Comparison of ENCODE assay signal across 8 cellular contexts in the genomic region with DNA sequence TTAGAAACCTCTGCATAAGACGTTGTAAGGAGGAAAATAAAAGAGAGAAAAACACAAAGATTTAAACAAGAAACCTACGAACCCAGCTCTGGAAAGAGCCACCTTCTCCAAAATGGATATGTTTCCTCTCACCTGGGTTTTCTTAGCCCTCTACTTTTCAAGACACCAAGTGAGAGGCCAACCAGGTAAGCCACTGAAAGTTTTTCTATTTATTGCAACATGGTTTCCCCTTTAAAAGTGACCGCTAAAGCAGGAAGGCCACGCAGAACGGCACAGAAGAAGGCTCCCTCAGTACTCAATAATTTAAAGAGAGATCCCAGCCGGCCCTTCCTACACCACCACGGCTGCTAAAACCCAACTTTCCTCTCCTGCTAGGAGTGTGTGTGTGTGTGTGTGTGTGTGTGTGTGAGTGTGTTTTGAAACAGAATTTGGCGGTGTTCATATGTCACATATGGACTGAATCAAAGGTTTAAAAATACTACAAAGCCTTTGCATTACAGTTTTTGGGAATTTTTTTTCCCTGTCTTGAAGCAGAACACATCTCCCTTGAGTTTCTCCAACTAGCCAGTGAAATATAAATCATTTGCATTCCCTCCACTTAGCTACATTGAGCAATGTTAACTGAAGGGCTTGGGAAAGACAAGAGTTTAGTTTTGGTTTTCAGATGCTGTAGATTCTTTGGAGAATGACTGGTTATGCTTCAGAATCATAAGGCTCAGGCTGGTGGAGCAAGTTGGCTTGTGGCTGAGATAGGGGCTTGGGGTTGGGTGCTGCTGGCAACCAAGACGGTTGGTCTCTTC. TPM values are rescaled to one million over a fixed set of nuclear protein-coding genes. Genes with fewer than 3 reads are reported as not detected.
A peak's percentile ranks its signal among the peaks of the same experiment; 100 is the strongest.
DNase-seq lines count a peak whose midpoint lies in the region; ATAC-seq lines count a peak whose summit lies in the region.

No MANE protein-coding gene starts in this region.

- no peak for DNase-seq in T-helper 1 cell
- DNase-seq in activated CD8-positive, alpha-beta T cell treated with anti-CD3 and anti-CD28 coated beads, Interleukin-2, amount 10 ng/mL, durations not matched to agents 7 days and 5 days = no peak
- no peak for DNase-seq in NCI-H510A (lab: John Stamatoyannopoulos, UW)

- peak overlapping the region; percentile 28; the same call in 1 of the 2 replicates for H3K9ac ChIP-seq in iPS-20b (ENCODE audit: low read depth, low read length)
- peak overlapping the region; percentile 67 to 88 (median 77) for H3K9ac ChIP-seq in subcutaneous abdominal adipose tissue (ENCODE audit: low read length in 5 of 5)

- H3K9me3 ChIP-seq in iPS-20b (ENCODE audit: insufficient read depth, low read depth, low read length) (no peaks in the 10 kb centered on the region), subcutaneous abdominal adipose tissue (ENCODE audit: control insufficient read depth in 5 of 5, low read length in 5 of 5) (no peaks in the 10 kb centered on the region)

- H3K4me3 ChIP-seq in iPS-20b (ENCODE audit: low read length) = peak overlapping the region; percentile 81
- H3K4me3 ChIP-seq in subcutaneous abdominal adipose tissue (ENCODE audit: low read depth in 1 of 5, low read length in 5 of 5) = peak overlapping the region; percentile 81 to 87 (median 83)

- H3K27me3 ChIP-seq in iPS-20b (ENCODE audit: insufficient read depth, low read length) = peaks cover 73% of the 10 kb centered on the region
- H3K27me3 ChIP-seq in subcutaneous abdominal adipose tissue (ENCODE audit: control insufficient read depth in 5 of 5, insufficient read depth in 4 of 5, low read length in 5 of 5) = no peaks in the 10 kb centered on the region

- H3K36me3 Mint-ChIP-seq in T-helper 1 cell treated with Interleukin-12 subunit alpha and Interleukin-12 subunit beta and Interleukin-4 antibody, amounts not matched to agents 30 μg/mL and 1 μg/mL, for 36 hours (ENCODE audit: low read depth) = no peaks in the 10 kb centered on the region
- H3K36me3 Mint-ChIP-seq in activated CD8-positive, alpha-beta T cell treated with anti-CD3 and anti-CD28 coated beads, Interleukin-2, amount 10 ng/mL, durations not matched to agents 7 days and 5 days (ENCODE audit: low read depth) = no peaks in the 10 kb centered on the region

- peaks cover 88% of the 10 kb centered on the region for H3K27me3 Mint-ChIP-seq in T-helper 1 cell treated with Interleukin-12 subunit alpha and Interleukin-12 subunit beta and Interleukin-4 antibody, amounts not matched to agents 30 μg/mL and 1 μg/mL, for 36 hours (ENCODE audit: low read depth)
- H3K27me3 Mint-ChIP-seq in activated CD8-positive, alpha-beta T cell treated with anti-CD3 and anti-CD28 coated beads, Interleukin-2, amount 10 ng/mL, durations not matched to agents 7 days and 5 days (ENCODE audit: low read depth) = peaks cover 72% of the 10 kb centered on the region

- H3K4me3 Mint-ChIP-seq in T-helper 1 cell treated with Interleukin-12 subunit alpha and Interleukin-12 subunit beta and Interleukin-4 antibody, amounts not matched to agents 30 μg/mL and 1 μg/mL, for 36 hours = peak overlapping the region; percentile 37
- peak overlapping the region; percentile 34 for H3K4me3 Mint-ChIP-seq in activated CD8-positive, alpha-beta T cell treated with anti-CD3 and anti-CD28 coated beads, Interleukin-2, amount 10 ng/mL, durations not matched to agents 7 days and 5 days

- no peaks in the 10 kb centered on the region for H3K36me3 ChIP-seq in iPS-20b (ENCODE audit: insufficient read depth, low read depth, low read length)
- no peaks in the 10 kb centered on the region for H3K36me3 ChIP-seq in subcutaneous abdominal adipose tissue (ENCODE audit: control insufficient read depth in 5 of 5, insufficient read depth in 5 of 5, low read length in 5 of 5)

- H3K4me1 Mint-ChIP-seq in T-helper 1 cell treated with Interleukin-12 subunit alpha and Interleukin-12 subunit beta and Interleukin-4 antibody, amounts not matched to agents 30 μg/mL and 1 μg/mL, for 36 hours (ENCODE audit: low read depth) = peaks cover 43% of the 10 kb centered on the region
- H3K4me1 Mint-ChIP-seq in activated CD8-positive, alpha-beta T cell treated with anti-CD3 and anti-CD28 coated beads, Interleukin-2, amount 10 ng/mL, durations not matched to agents 7 days and 5 days (ENCODE audit: low read depth) = peaks cover 49% of the 10 kb centered on the region

- no peak for ATAC-seq in activated CD8-positive, alpha-beta T cell treated with anti-CD3 and anti-CD28 coated beads, Interleukin-2, amount 10 ng/mL, durations not matched to agents 7 days and 5 days
- ATAC-seq in HG03439 (IDR thresholded peaks at IDR 0.05; ENCODE audit: unreplicated experiment) = no peak
- no peak for ATAC-seq in GM21526 (IDR thresholded peaks at IDR 0.05; ENCODE audit: low FRiP score, unreplicated experiment)

- POLR2A ChIA-PET in activated CD8-positive, alpha-beta T cell treated with anti-CD3 and anti-CD28 coated beads, Interleukin-2, amount 10 ng/mL, durations not matched to agents 7 days and 5 days (lab: Charles Lee) = no interaction called here

- H3K27ac Mint-ChIP-seq in T-helper 1 cell treated with Interleukin-12 subunit alpha and Interleukin-12 subunit beta and Interleukin-4 antibody, amounts not matched to agents 30 μg/mL and 1 μg/mL, for 36 hours = no peak overlapping the region
- no peak overlapping the region for H3K27ac Mint-ChIP-seq in activated CD8-positive, alpha-beta T cell treated with anti-CD3 and anti-CD28 coated beads, Interleukin-2, amount 10 ng/mL, durations not matched to agents 7 days and 5 days

- CTCF ChIA-PET in activated CD8-positive, alpha-beta T cell treated with anti-CD3 and anti-CD28 coated beads, Interleukin-2, amount 10 ng/mL, durations not matched to agents 7 days and 5 days (lab: Charles Lee) = interaction anchor here (1.0 to 3.7 kb wide), 2 partner anchors 11 to 812 kb away, joined by 3 to 15 read pairs; no protein-coding TSS in a partner anchor

- H3K4me1 ChIP-seq in iPS-20b (ENCODE audit: insufficient read depth, low read length) = peaks cover 30% of the 10 kb centered on the region
- H3K4me1 ChIP-seq in subcutaneous abdominal adipose tissue (ENCODE audit: control insufficient read depth in 5 of 5, insufficient read depth in 5 of 5, low read length in 5 of 5) = peaks cover 4 to 76% (median 62%) of the 10 kb centered on the region in 5 donors

- H3K27ac ChIP-seq in iPS-20b (ENCODE audit: low read length) = no peak overlapping the region
- H3K27ac ChIP-seq in subcutaneous abdominal adipose tissue (ENCODE audit: low read depth, low read length) = peak overlapping the region; percentile 88

- no peaks in the 10 kb centered on the region for H3K9me3 Mint-ChIP-seq in T-helper 1 cell treated with Interleukin-12 subunit alpha and Interleukin-12 subunit beta and Interleukin-4 antibody, amounts not matched to agents 30 μg/mL and 1 μg/mL, for 36 hours
- no peaks in the 10 kb centered on the region for H3K9me3 Mint-ChIP-seq in activated CD8-positive, alpha-beta T cell treated with anti-CD3 and anti-CD28 coated beads, Interleukin-2, amount 10 ng/mL, durations not matched to agents 7 days and 5 days (ENCODE audit: insufficient read depth)

RNA-seq across cellular contexts. Expression of gene NRP2, which starts 1.1 kb away (rescaled TPM):
- 1 to 10 TPM; 4.0 to 4.2 TPM for total RNA-seq in activated CD8-positive, alpha-beta T cell treated with anti-CD3 and anti-CD28 coated beads, Interleukin-2, amount 10 ng/mL, durations not matched to agents 7 days and 5 days
